Comparison of ENCODE assay signal across 16 cellular contexts in the genomic region with DNA sequence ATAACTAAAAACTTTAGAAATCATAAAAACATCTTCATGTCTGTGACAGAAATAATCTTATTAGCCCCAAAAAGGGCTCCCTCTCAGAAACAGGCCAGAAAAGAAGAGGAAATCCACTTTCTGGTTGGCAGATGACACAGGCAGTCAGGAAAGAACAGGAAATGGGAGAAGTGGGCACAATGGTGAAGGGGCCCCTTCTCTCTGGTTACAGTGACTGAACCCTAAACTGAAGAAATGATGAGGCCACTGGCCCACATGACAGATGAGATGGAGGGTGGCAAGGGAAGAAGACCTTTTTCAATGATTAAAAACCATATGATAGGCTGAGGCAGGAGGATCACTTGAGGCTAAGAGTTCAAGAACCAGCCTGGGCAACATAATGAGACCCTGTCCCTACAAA.
"Had no signal": no experiment of that assay in that cellular context is flagged by ENCODE, and none has a peak within 500 bp of the region (broad histone marks: within the 10 kb centered on the region; RNA-seq: fewer than 3 reads in every experiment).

No MANE protein-coding gene starts in this region.

- H3K27me3 ChIP-seq: breast epithelium, tibial artery had no signal

- H3K27ac Mint-ChIP-seq: activated naive CD4-positive, alpha-beta T cell treated with anti-CD3 and anti-CD28 coated beads, Interleukin-2, amount 50 U/mL, for 72 hours; mesothelial cell of epicardium; T-helper 17 cell had no signal

- H3K4me3 ChIP-seq: breast epithelium, tibial artery had no signal

- H3K9me3 Mint-ChIP-seq: activated naive CD4-positive, alpha-beta T cell treated with anti-CD3 and anti-CD28 coated beads, Interleukin-2, amount 50 U/mL, for 72 hours; mesothelial cell of epicardium had no signal

- H3K27ac ChIP-seq: breast epithelium, parathyroid adenoma, tibial artery had no signal

- H3K79me2 ChIP-seq: parathyroid adenoma had no signal

- H3K9me2 ChIP-seq: SK-N-SH had no signal

- H3K4me1 ChIP-seq: breast epithelium, parathyroid adenoma had no signal

- H3K4me3 Mint-ChIP-seq: mesothelial cell of epicardium, T-helper 17 cell had no signal

- ATAC-seq: esophagus mucosa, T-helper 17 cell had no signal

- H3K4me1 Mint-ChIP-seq: mesothelial cell of epicardium, T-helper 17 cell had no signal

- H3K27me3 Mint-ChIP-seq: T-helper 17 cell had no signal

- H3K36me3 Mint-ChIP-seq: activated naive CD4-positive, alpha-beta T cell treated with anti-CD3 and anti-CD28 coated beads, Interleukin-2, amount 50 U/mL, for 72 hours had no signal

- H3K36me3 ChIP-seq: breast epithelium had no signal

- DNase-seq: activated CD4-positive, alpha-beta T cell treated with anti-CD3 and anti-CD28 coated beads, Interleukin-2, amount 50 U/mL, for 4 hours; activated CD8-positive, alpha-beta memory T cell treated with anti-CD3 and anti-CD28 coated beads, Interleukin-2, amount 50 U/mL, for 4 hours; anterior cingulate cortex; hypothalamus; kidney glomerular epithelial cell; retina; SK-N-SH; stimulated activated CD4-positive, alpha-beta T cell treated with anti-CD3 and anti-CD28 coated beads, Interleukin-4, amount 100 ng/mL, for 1 hour; stimulated activated CD8-positive, alpha-beta memory T cell treated with anti-CD3 and anti-CD28 coated beads, Interleukin-4, amount 100 ng/mL, for 48 hours; T-helper 17 cell had no signal

- H3K4me2 ChIP-seq: SK-N-SH had no signal

- H2AFZ ChIP-seq: parathyroid adenoma had no signal

- H3K9me3 ChIP-seq: breast epithelium, SK-N-SH, tibial artery had no signal
